2 cellular contexts compared by ENCODE assay signal in genomic region chr22:22025320-22026156, GRCh38.
TF ChIP-seq lines count a peak whose summit lies in the region.

No MANE protein-coding gene starts in this region.

TF ChIP-seq in GM23338, 12 proteins besides CTCF, POLR2A, EP300 and RAD21:
- no peak for TF ChIP-seq REST (IDR thresholded peaks at IDR 0.05; ENCODE audit: unreplicated experiment)
- TF ChIP-seq EZH2phosphoT487 (IDR thresholded peaks at IDR 0.05; ENCODE audit: unreplicated experiment), result no peak
- TF ChIP-seq POLR2AphosphoS5 (IDR thresholded peaks at IDR 0.05; ENCODE audit: low read depth), result no peak
- no peak for TF ChIP-seq ETS1 (IDR thresholded peaks at IDR 0.05)
- no peak for TF ChIP-seq EZH2 (IDR thresholded peaks at IDR 0.05; ENCODE audit: low read depth, unreplicated experiment)
- TF ChIP-seq ZNF462 (CRISPR knock-in tag; IDR thresholded peaks at IDR 0.05), result no peak
- no peak for TF ChIP-seq JUNB (IDR thresholded peaks at IDR 0.05; ENCODE audit: unreplicated experiment)
- no peak for TF ChIP-seq ZNF331 (CRISPR knock-in tag; IDR thresholded peaks at IDR 0.05; ENCODE audit: low read depth)
- no peak for TF ChIP-seq NANOG (IDR thresholded peaks at IDR 0.05; ENCODE audit: borderline replicate concordance)
- no peak for TF ChIP-seq STAT1 (IDR thresholded peaks at IDR 0.05; ENCODE audit: unreplicated experiment)
- no peak for TF ChIP-seq ZNF114 (CRISPR knock-in tag; IDR thresholded peaks at IDR 0.05)
- no peak for TF ChIP-seq CREB1 (CRISPR knock-in tag; IDR thresholded peaks at IDR 0.05; ENCODE audit: low read depth)

TF ChIP-seq in WTC11, 78 proteins besides CTCF, POLR2A, EP300 and RAD21 (continued from another document):
- no peak for TF ChIP-seq AR (CRISPR knock-in tag; IDR thresholded peaks at IDR 0.05)
- TF ChIP-seq PRRX2 (CRISPR knock-in tag; IDR thresholded peaks at IDR 0.05), result no peak
- TF ChIP-seq ATF1 (CRISPR knock-in tag; IDR thresholded peaks at IDR 0.05), result no peak
- TF ChIP-seq AFF4 (CRISPR knock-in tag; IDR thresholded peaks at IDR 0.05; ENCODE audit: borderline replicate concordance), result no peak
- TF ChIP-seq NFATC4 (CRISPR knock-in tag; IDR thresholded peaks at IDR 0.05), result no peak
- no peak for TF ChIP-seq ZBTB21 (CRISPR knock-in tag; IDR thresholded peaks at IDR 0.05; ENCODE audit: borderline replicate concordance)
- no peak for TF ChIP-seq ZNF671 (CRISPR knock-in tag; IDR thresholded peaks at IDR 0.05)
